ENCODE assay signal across 9 cellular contexts in genomic region chr1:33429846-33430750, GRCh38. TPM values are rescaled to one million over a fixed set of nuclear protein-coding genes. Genes with fewer than 3 reads are reported as not detected.
DNase-seq lines count a peak whose midpoint lies in the region; ATAC-seq and TF ChIP-seq lines count a peak whose summit lies in the region.
"Had no signal": no experiment of that assay in that cellular context is flagged by ENCODE, and none has a peak within 500 bp of the region (broad histone marks: within the 10 kb centered on the region; RNA-seq: fewer than 3 reads in every experiment).

No MANE protein-coding gene starts in this region.

- H3K36me3 Mint-ChIP-seq in WTC11: peaks cover 2% of the 10 kb centered on the region; the same call in 1 of the 2 replicates
- H3K36me3 Mint-ChIP-seq in activated T-helper 1 cell treated with anti-CD3 and anti-CD28 coated beads, Interleukin-12 subunit alpha, Interleukin-12 subunit beta, Interleukin-2, Interleukin-4 antibody, amounts not matched to agents 30 ng/mL and 10 ng/mL and 1 ng/mL, durations not matched to agents 14 hours and 24 hours and 36 hours (ENCODE audit: low read depth): no peaks in the 10 kb centered on the region

- H3K27ac Mint-ChIP-seq in WTC11: no peak overlapping the region
- no peak overlapping the region for H3K27ac Mint-ChIP-seq in activated T-helper 1 cell treated with anti-CD3 and anti-CD28 coated beads, Interleukin-12 subunit alpha, Interleukin-12 subunit beta, Interleukin-2, Interleukin-4 antibody, amounts not matched to agents 30 ng/mL and 10 ng/mL and 1 ng/mL, durations not matched to agents 14 hours and 24 hours and 36 hours
- H3K27ac Mint-ChIP-seq: T-helper 1 cell treated with Interleukin-12 subunit alpha and Interleukin-12 subunit beta and Interleukin-4 antibody, amounts not matched to agents 30 μg/mL and 1 μg/mL, for 36 hours had no signal

- in situ Hi-C loops in Caki2 (cut with HindIII; ENCODE audit: low pct_unique_long_range_greater_than_20kb, low sequenced_read_pairs): no loop called here

- peaks cover 6% of the 10 kb centered on the region; the same call in 1 of the 2 replicates for H3K9me3 Mint-ChIP-seq in WTC11
- H3K9me3 Mint-ChIP-seq in activated T-helper 1 cell treated with anti-CD3 and anti-CD28 coated beads, Interleukin-12 subunit alpha, Interleukin-12 subunit beta, Interleukin-2, Interleukin-4 antibody, amounts not matched to agents 30 ng/mL and 10 ng/mL and 1 ng/mL, durations not matched to agents 14 hours and 24 hours and 36 hours: no peaks in the 10 kb centered on the region
- H3K9me3 Mint-ChIP-seq: T-helper 1 cell treated with Interleukin-12 subunit alpha and Interleukin-12 subunit beta and Interleukin-4 antibody, amounts not matched to agents 30 μg/mL and 1 μg/mL, for 36 hours had no signal

- intact Hi-C loops in activated T-helper 1 cell treated with anti-CD3 and anti-CD28 coated beads, Interleukin-12 subunit alpha, Interleukin-12 subunit beta, Interleukin-2, Interleukin-4 antibody, amounts not matched to agents 30 ng/mL and 10 ng/mL and 1 ng/mL, durations not matched to agents 14 hours and 24 hours and 36 hours (cut with micrococcal nuclease): loop anchor here (2.0 kb wide), 1 partner anchor 303 kb away; no protein-coding TSS in a partner anchor

- no peaks in the 10 kb centered on the region for H3K9me3 ChIP-seq in HEK293 (ENCODE audit: control insufficient read depth, insufficient read depth, low read depth, low read length)
- no peaks in the 10 kb centered on the region for H3K9me3 ChIP-seq in osteoblast (ENCODE audit: low read depth, low read length)

- H3K4me1 ChIP-seq in HEK293 (ENCODE audit: control insufficient read depth, insufficient read depth, low read length) (peaks cover 11% of the 10 kb centered on the region), foreskin keratinocyte (peaks cover 39% of the 10 kb centered on the region), osteoblast (ENCODE audit: insufficient read depth, low read length) (peaks cover 52% of the 10 kb centered on the region)

- H3K4me3 Mint-ChIP-seq in WTC11: no peak overlapping the region
- no peak overlapping the region for H3K4me3 Mint-ChIP-seq in activated T-helper 1 cell treated with anti-CD3 and anti-CD28 coated beads, Interleukin-12 subunit alpha, Interleukin-12 subunit beta, Interleukin-2, Interleukin-4 antibody, amounts not matched to agents 30 ng/mL and 10 ng/mL and 1 ng/mL, durations not matched to agents 14 hours and 24 hours and 36 hours
- H3K4me3 Mint-ChIP-seq: T-helper 1 cell treated with Interleukin-12 subunit alpha and Interleukin-12 subunit beta and Interleukin-4 antibody, amounts not matched to agents 30 μg/mL and 1 μg/mL, for 36 hours had no signal

- CTCF ChIA-PET in HEK293 (lab: Yijun Ruan, JAX): interaction anchor here (0.5 to 0.7 kb wide), 2 partner anchors 25 to 437 kb away, joined by 3 read pairs; no protein-coding TSS in a partner anchor
- CTCF ChIA-PET in WTC11 (lab: Charles Lee): interaction anchor here (0.6 to 1.5 kb wide), 4 partner anchors 41 to 138 kb away, joined by 3 read pairs; no protein-coding TSS in a partner anchor

- POLR2A ChIA-PET in HEK293 (lab: Yijun Ruan, JAX): interaction anchor here (0.6 kb wide), 1 partner anchor 349 kb away, joined by 4 read pairs; no protein-coding TSS in a partner anchor
- POLR2A ChIA-PET in WTC11 (lab: Charles Lee): interaction anchor here (0.7 kb wide), 1 partner anchor 61 kb away, joined by 8 read pairs; no protein-coding TSS in a partner anchor

- H3K79me2 ChIP-seq in osteoblast (ENCODE audit: insufficient read depth, low read length): peaks cover 54% of the 10 kb centered on the region

- no peaks in the 10 kb centered on the region for H3K27me3 ChIP-seq in foreskin keratinocyte
- H3K27me3 ChIP-seq in osteoblast (ENCODE audit: insufficient read depth, low read length): no peaks in the 10 kb centered on the region

- peaks cover 10% of the 10 kb centered on the region for H3K4me1 Mint-ChIP-seq in WTC11
- H3K4me1 Mint-ChIP-seq in activated T-helper 1 cell treated with anti-CD3 and anti-CD28 coated beads, Interleukin-12 subunit alpha, Interleukin-12 subunit beta, Interleukin-2, Interleukin-4 antibody, amounts not matched to agents 30 ng/mL and 10 ng/mL and 1 ng/mL, durations not matched to agents 14 hours and 24 hours and 36 hours (ENCODE audit: low read depth): peaks cover 4% of the 10 kb centered on the region

- peaks cover 23% of the 10 kb centered on the region for H3K27me3 Mint-ChIP-seq in WTC11 (ENCODE audit: low read depth)
- peaks cover 23% of the 10 kb centered on the region for H3K27me3 Mint-ChIP-seq in activated T-helper 1 cell treated with anti-CD3 and anti-CD28 coated beads, Interleukin-12 subunit alpha, Interleukin-12 subunit beta, Interleukin-2, Interleukin-4 antibody, amounts not matched to agents 30 ng/mL and 10 ng/mL and 1 ng/mL, durations not matched to agents 14 hours and 24 hours and 36 hours (ENCODE audit: insufficient read depth)

- H3K4me3 ChIP-seq in HEK293 (ENCODE audit: low read depth, low read length) (peak overlapping the region; percentile 68), osteoblast (ENCODE audit: insufficient read depth, low read length) (peak overlapping the region; percentile 79)

- H4K20me1 ChIP-seq in osteoblast (ENCODE audit: insufficient read depth, low read length): no peaks in the 10 kb centered on the region

- H3K36me3 ChIP-seq in HEK293 (ENCODE audit: control insufficient read depth in 2 of 2, insufficient read depth in 1 of 2, low read length in 2 of 2) (peaks cover 0 to 9% of the 10 kb centered on the region in 2 experiments; a peak in 1 of 3 replicates), osteoblast (ENCODE audit: insufficient read depth, low read length) (peaks cover 5% of the 10 kb centered on the region)

- ATAC-seq in WTC11 (peak; percentile 4), foreskin keratinocyte (peak; percentile 4), GM18861 (IDR thresholded peaks at IDR 0.05; ENCODE audit: unreplicated experiment) (no peak)

- H3K27ac ChIP-seq in HEK293 (ENCODE audit: extremely low read depth, low read depth, low read length) (peak overlapping the region; percentile 69; the same call in 1 of the 2 replicates), foreskin keratinocyte (no peak overlapping the region), osteoblast (ENCODE audit: low read depth, low read length) (peak overlapping the region; percentile 70)

- H3K4me2 ChIP-seq in osteoblast (ENCODE audit: insufficient read depth, low read length): peak overlapping the region; percentile 94

- H2AFZ ChIP-seq in osteoblast (ENCODE audit: low read length): peak overlapping the region; percentile 75

- peak; percentile 45; the same call in 1 of the 2 replicates for TF ChIP-seq CTCF in HEK293 (tag by site-specific recombination; IDR thresholded peaks at IDR 0.05)
- TF ChIP-seq CTCF in WTC11 (IDR thresholded peaks at IDR 0.05): no peak
- no peak for TF ChIP-seq CTCF in foreskin keratinocyte (conservative IDR thresholded peaks at IDR 0.05)
- peak; percentile 36 for TF ChIP-seq CTCF in osteoblast (IDR thresholded peaks at IDR 0.05; ENCODE audit: extremely low read depth, low read depth, low read length)

- DNase-seq in Caki2 (ENCODE audit: low read depth) (peak; percentile 9), WTC11 (ENCODE audit: low spot score) (peak; percentile 20), foreskin keratinocyte (no peak), osteoblast (ENCODE audit: insufficient read length, low spot score, missing footprints) (peak; percentile 52), kidney glomerular epithelial cell (lab: John Stamatoyannopoulos, UW) (no peak)
- DNase-seq in activated T-helper 1 cell treated with anti-CD3 and anti-CD28 coated beads, Interleukin-12 subunit alpha, Interleukin-12 subunit beta, Interleukin-2, Interleukin-4 antibody, amounts not matched to agents 30 ng/mL and 10 ng/mL and 1 ng/mL, durations not matched to agents 14 hours and 24 hours and 36 hours (ENCODE audit: low spot score): no peak

TF ChIP-seq in HEK293, 187 proteins besides CTCF, POLR2A, EP300 and RAD21 (continues in another document):
- TF ChIP-seq ZNF366 (tag by site-specific recombination; conservative IDR thresholded peaks at IDR 0.05) (0 out of 2 replicates have a peak, but pooled peaks have one; percentile 12), GFI1B (tag by site-specific recombination; IDR thresholded peaks at IDR 0.05) (no peak), ZBTB17 (tag by site-specific recombination; IDR thresholded peaks at IDR 0.05) (0 out of 2 replicates have a peak, but pooled peaks have one; percentile 11), ZBTB20 (tag by site-specific recombination; IDR thresholded peaks at IDR 0.05) (peak; percentile 69), TRIM28 (IDR thresholded peaks at IDR 0.05; ENCODE audit: borderline replicate concordance, low read length) (no peak), GLIS2 (tag by site-specific recombination; IDR thresholded peaks at IDR 0.05) (peak; percentile 48)

TF ChIP-seq in WTC11, 78 proteins besides CTCF, POLR2A, EP300 and RAD21:
- TF ChIP-seq RELA (CRISPR knock-in tag; IDR thresholded peaks at IDR 0.05; ENCODE audit: borderline replicate concordance) (0 out of 2 replicates have a peak, but pooled peaks have one; percentile 28), NFATC4 (CRISPR knock-in tag; IDR thresholded peaks at IDR 0.05) (no peak)

RNA-seq across cellular contexts. Expression of gene PHC2, which starts 0.8 kb away (rescaled TPM):
- total RNA-seq in Caki2 (2014; rRNA removed; shearing (Covaris generic); ENCODE audit: low replicate concordance): 54.9 and 82.5 TPM in 2 replicates
- 7.0 to 7.6 TPM (median 7.4 TPM) in 3 replicates for total RNA-seq in WTC11 (2021)
- total RNA-seq in foreskin keratinocyte: 98.4 and 117 TPM in 2 replicates
- 94.9 and 98.7 TPM in 2 replicates for polyA plus RNA-seq in foreskin keratinocyte
- total RNA-seq in osteoblast: 82.2 and 85.4 TPM in 2 replicates
- total RNA-seq in activated T-helper 1 cell treated with anti-CD3 and anti-CD28 coated beads, Interleukin-12 subunit alpha, Interleukin-12 subunit beta, Interleukin-2, Interleukin-4 antibody, amounts not matched to agents 30 ng/mL and 10 ng/mL and 1 ng/mL, durations not matched to agents 14 hours and 24 hours and 36 hours: 36.7 and 40.1 TPM in 2 replicates

RNA-seq across cellular contexts. Expression of gene ZSCAN20, which starts 42.3 kb away (rescaled TPM):
- 1.9 and 8.3 TPM in 2 replicates for total RNA-seq in Caki2 (2014; rRNA removed; shearing (Covaris generic); ENCODE audit: low replicate concordance)
- total RNA-seq in WTC11 (2021) (3.7 to 5.4 TPM (median 4.0 TPM) in 3 replicates), foreskin keratinocyte (4.7 and 4.8 TPM in 2 replicates), osteoblast (9.8 and 11.2 TPM in 2 replicates)
- polyA plus RNA-seq in foreskin keratinocyte: 0.56 and 0.59 TPM in 2 replicates
- total RNA-seq in activated T-helper 1 cell treated with anti-CD3 and anti-CD28 coated beads, Interleukin-12 subunit alpha, Interleukin-12 subunit beta, Interleukin-2, Interleukin-4 antibody, amounts not matched to agents 30 ng/mL and 10 ng/mL and 1 ng/mL, durations not matched to agents 14 hours and 24 hours and 36 hours: 2.5 and 2.8 TPM in 2 replicates

Comparison
In these comparisons a context has a peak if more than half of its experiments do, and no peak if none do; other contexts are left out.
1. DNase-seq: peak in Caki2 (single experiment), WTC11 (single experiment) and osteoblast (single experiment); none in foreskin keratinocyte (0 of 2), activated T-helper 1 cell treated with anti-CD3 and anti-CD28 coated beads, Interleukin-12 subunit alpha, Interleukin-12 subunit beta, Interleukin-2, Interleukin-4 antibody, amounts not matched to agents 30 ng/mL and 10 ng/mL and 1 ng/mL, durations not matched to agents 14 hours and 24 hours and 36 hours (single experiment) and kidney glomerular epithelial cell (single experiment).
2. CTCF ChIP-seq: peak in HEK293 (single experiment) and osteoblast (single experiment); none in WTC11 (single experiment) and foreskin keratinocyte (single experiment).